Comparison of ENCODE assay signal across 8 cellular contexts in genomic region chr1:39268112-39268581, GRCh38.
A peak's percentile ranks its signal among the peaks of the same experiment; 100 is the strongest.
DNase-seq lines count a peak whose midpoint lies in the region; ATAC-seq and TF ChIP-seq lines count a peak whose summit lies in the region.

No MANE protein-coding gene starts in this region.

- H3K4me1 Mint-ChIP-seq in CD4-positive, alpha-beta memory T cell: peaks cover 63 to 89% (median 79%) of the 10 kb centered on the region in 4 donors

- no peaks in the 10 kb centered on the region for H3K27me3 ChIP-seq in CD4-positive, alpha-beta memory T cell (ENCODE audit: insufficient read depth, low read length)
- no peaks in the 10 kb centered on the region for H3K27me3 ChIP-seq in effector memory CD4-positive, alpha-beta T cell (replicated peaks; ENCODE audit: control insufficient read depth, insufficient read depth, low read length, poor library complexity, severe bottlenecking)
- no peaks in the 10 kb centered on the region for H3K27me3 ChIP-seq in thymus (ENCODE audit: control insufficient read depth, insufficient read depth)

- H3K27me3 Mint-ChIP-seq in CD4-positive, alpha-beta memory T cell: no peaks in the 10 kb centered on the region

- WGBS in thymus: 55% methylated on average over 8 of the region's 8 CpGs

- CTCF ChIA-PET in CD4-positive, alpha-beta memory T cell (lab: Charles Lee; ENCODE audit: partially characterized antibody): interaction anchor here (0.6 to 20.4 kb wide), 5 partner anchors 9 to 170 kb away, joined by 3 to 820 read pairs (median 4); no protein-coding TSS in a partner anchor

- peak overlapping the region; percentile 61 to 94 (median 82) for H3K4me3 Mint-ChIP-seq in CD4-positive, alpha-beta memory T cell

- intact Hi-C loops in CD4-positive, alpha-beta memory T cell (cut with micrococcal nuclease): no loop called here

- H3K27ac Mint-ChIP-seq in CD4-positive, alpha-beta memory T cell: peak overlapping the region; percentile 79 to 96 (median 95)

- H3K9me3 Mint-ChIP-seq in CD4-positive, alpha-beta memory T cell: no peaks in the 10 kb centered on the region

- no peaks in the 10 kb centered on the region for H3K9me3 ChIP-seq in CD4-positive, alpha-beta memory T cell (ENCODE audit: control insufficient read depth in 1 of 2, low read length in 2 of 2)
- no peaks in the 10 kb centered on the region for H3K9me3 ChIP-seq in effector memory CD4-positive, alpha-beta T cell (ENCODE audit: control insufficient read depth, low read length)
- no peaks in the 10 kb centered on the region for H3K9me3 ChIP-seq in thymus (ENCODE audit: control insufficient read depth)

- ATAC-seq in HG02759 (IDR thresholded peaks at IDR 0.05; ENCODE audit: unreplicated experiment) (no peak), HG03097 (IDR thresholded peaks at IDR 0.05; ENCODE audit: low FRiP score, unreplicated experiment) (no peak)

- H3K36me3 ChIP-seq in CD4-positive, alpha-beta memory T cell (ENCODE audit: insufficient read depth, low read length): no peaks in the 10 kb centered on the region
- no peaks in the 10 kb centered on the region for H3K36me3 ChIP-seq in effector memory CD4-positive, alpha-beta T cell (ENCODE audit: control insufficient read depth, insufficient read depth, low read length)
- H3K36me3 ChIP-seq in thymus (ENCODE audit: control insufficient read depth, insufficient read depth): peaks cover 10% of the 10 kb centered on the region

- H3K4me1 ChIP-seq in CD4-positive, alpha-beta memory T cell (ENCODE audit: insufficient read depth, low read length): peaks cover 84% of the 10 kb centered on the region
- H3K4me1 ChIP-seq in effector memory CD4-positive, alpha-beta T cell (ENCODE audit: control insufficient read depth, insufficient read depth, low read length, poor library complexity, severe bottlenecking): peaks cover 49% of the 10 kb centered on the region
- peaks cover 3% of the 10 kb centered on the region for H3K4me1 ChIP-seq in thymus (ENCODE audit: control insufficient read depth, insufficient read depth, low read length)

- DNase-seq in CD4-positive, alpha-beta memory T cell: peak; percentile 17 to 46 (median 31)
- DNase-seq in HFF-Myc (ENCODE audit: extremely low read depth, low read depth) (peak; percentile 63), SHP77 (lab: John Stamatoyannopoulos, UW) (peak; percentile 78 to 83), medulla oblongata (ENCODE audit: extremely low spot score) (peak; percentile 89)
- DNase-seq in effector memory CD4-positive, alpha-beta T cell: no peak

- H3K4me3 ChIP-seq in CD4-positive, alpha-beta memory T cell (ENCODE audit: low read length in 2 of 2): no peak overlapping the region
- H3K4me3 ChIP-seq in HFF-Myc (replicated peaks; ENCODE audit: low read depth, low read length) (peak overlapping the region; percentile 41), thymus (ENCODE audit: low read length) (peak overlapping the region; percentile 10)
- no peak overlapping the region for H3K4me3 ChIP-seq in effector memory CD4-positive, alpha-beta T cell (ENCODE audit: insufficient read depth, low read depth, low read length, poor library complexity, severe bottlenecking)

- TF ChIP-seq CTCF in HFF-Myc (IDR thresholded peaks at IDR 0.05; ENCODE audit: low read depth, low read length, missing control alignments): no peak

- H3K27ac ChIP-seq in CD4-positive, alpha-beta memory T cell (ENCODE audit: low read depth, low read length): no peak overlapping the region
- peak overlapping the region; percentile 30 for H3K27ac ChIP-seq in effector memory CD4-positive, alpha-beta T cell (ENCODE audit: insufficient read depth, low read length, poor library complexity, severe bottlenecking)
- H3K27ac ChIP-seq in thymus (ENCODE audit: low read depth): no peak overlapping the region

- POLR2A ChIA-PET in CD4-positive, alpha-beta memory T cell (lab: Charles Lee; ENCODE audit: partially characterized antibody): interaction anchor here (0.7 to 1.5 kb wide), 8 partner anchors 8 to 141 kb away, joined by 3 to 9 read pairs (median 3); partner anchors contain the start of gene MACF1

- peaks cover 6 to 57% of the 10 kb centered on the region in 2 donors for H3K36me3 Mint-ChIP-seq in CD4-positive, alpha-beta memory T cell

Comparison
In these comparisons a context has a peak if more than half of its experiments do, and no peak if none do; other contexts are left out.
1. DNase-seq: peak in CD4-positive, alpha-beta memory T cell (5 of 5), HFF-Myc (single experiment), SHP77 (2 of 2) and medulla oblongata (single experiment); none in effector memory CD4-positive, alpha-beta T cell (0 of 3).
2. H3K4me3 ChIP-seq: peak in HFF-Myc (single experiment) and thymus (single experiment); none in CD4-positive, alpha-beta memory T cell (0 of 2) and effector memory CD4-positive, alpha-beta T cell (single experiment).